ENCODE assay signal across 18 cellular contexts in genomic region chr5:122152266-122152900, GRCh38. TPM values are rescaled to one million over a fixed set of nuclear protein-coding genes. Genes with fewer than 3 reads are reported as not detected.
A peak's percentile ranks its signal among the peaks of the same experiment; 100 is the strongest.
DNase-seq lines count a peak whose midpoint lies in the region; ATAC-seq and TF ChIP-seq lines count a peak whose summit lies in the region.
"Had no signal": no experiment of that assay in that cellular context is flagged by ENCODE, and none has a peak within 500 bp of the region (broad histone marks: within the 10 kb centered on the region; RNA-seq: fewer than 3 reads in every experiment).

No MANE protein-coding gene starts in this region.

- no peak for TF ChIP-seq EP300 in transverse colon (IDR thresholded peaks at IDR 0.05; ENCODE audit: low read depth)

- H3K9me3 ChIP-seq in mucosa of rectum (ENCODE audit: control insufficient read depth in 2 of 2, low read length in 2 of 2) (no peaks in the 10 kb centered on the region), transverse colon (no peaks in the 10 kb centered on the region)
- H3K9me3 ChIP-seq: heart left ventricle had no signal

- peaks cover 82% of the 10 kb centered on the region for H3K4me1 Mint-ChIP-seq in HFFc6 (ENCODE audit: low read depth)
- H3K4me1 Mint-ChIP-seq: CD14-positive monocyte, memory B cell had no signal

- in situ Hi-C loops in astrocyte of the spinal cord (cut with HindIII; ENCODE audit: low sequenced_read_pairs) (no loop called here), transverse colon (cut with MboI; ENCODE audit: low pct_ligation_motif_present in 1 of 4, low pct_unique_long_range_greater_than_20kb in 1 of 4, low sequenced_read_pairs in 3 of 4) (loop anchor here in 1 of 4 donors (25.0 kb wide), 1 partner anchor 190 kb away; the partner anchor contains the start of gene SRFBP1)

- peaks cover 12% of the 10 kb centered on the region for H3K36me3 Mint-ChIP-seq in HFFc6 (ENCODE audit: low read depth)
- H3K36me3 Mint-ChIP-seq: activated naive CD4-positive, alpha-beta T cell treated with anti-CD3 and anti-CD28 coated beads, Interleukin-2, amount 50 U/mL, for 24 hours; CD14-positive monocyte; memory B cell had no signal

- H3K36me3 ChIP-seq in mucosa of rectum (ENCODE audit: control insufficient read depth in 2 of 2, insufficient read depth in 2 of 2, low read length in 2 of 2), result no peaks in the 10 kb centered on the region
- H3K36me3 ChIP-seq in transverse colon, result no peaks in the 10 kb centered on the region
- H3K36me3 ChIP-seq: heart left ventricle had no signal

- H3K27ac ChIP-seq in mucosa of rectum (ENCODE audit: low read depth in 2 of 2, low read length in 2 of 2) (peak overlapping the region; percentile 3 to 44), transverse colon (peak overlapping the region; percentile 39 to 54 (median 40))

- ATAC-seq in HG03439 (IDR thresholded peaks at IDR 0.05; ENCODE audit: unreplicated experiment) (no peak), GM18519 (IDR thresholded peaks at IDR 0.05; ENCODE audit: low FRiP score, unreplicated experiment) (no peak)
- ATAC-seq: heart left ventricle had no signal

- H3K27me3 Mint-ChIP-seq in HFFc6 (ENCODE audit: insufficient read depth), result no peaks in the 10 kb centered on the region
- H3K27me3 Mint-ChIP-seq: activated naive CD4-positive, alpha-beta T cell treated with anti-CD3 and anti-CD28 coated beads, Interleukin-2, amount 50 U/mL, for 24 hours; memory B cell had no signal

- H3K9ac ChIP-seq in mucosa of rectum (ENCODE audit: low read depth in 1 of 2, low read length in 2 of 2), result no peak overlapping the region

- H3K27me3 ChIP-seq in mucosa of rectum (ENCODE audit: control insufficient read depth in 2 of 2, insufficient read depth in 2 of 2, low read length in 2 of 2), result no peaks in the 10 kb centered on the region
- H3K27me3 ChIP-seq in transverse colon, result no peaks in the 10 kb centered on the region
- H3K27me3 ChIP-seq: heart left ventricle had no signal

- H3K4me3 ChIP-seq in astrocyte of the spinal cord (ENCODE audit: low read depth, low read length) (no peak overlapping the region), mucosa of rectum (ENCODE audit: low read length in 2 of 2) (no peak overlapping the region), transverse colon (no peak overlapping the region)
- H3K4me3 ChIP-seq: heart left ventricle had no signal

- H3K4me1 ChIP-seq in mucosa of rectum (ENCODE audit: control insufficient read depth in 2 of 2, insufficient read depth in 2 of 2, low read length in 2 of 2) (peaks cover 0 to 3% of the 10 kb centered on the region in 2 donors), transverse colon (peaks cover 0 to 22% (median 3%) of the 10 kb centered on the region in 4 donors)

- H3K9me3 Mint-ChIP-seq in HFFc6, result no peaks in the 10 kb centered on the region
- H3K9me3 Mint-ChIP-seq: activated naive CD4-positive, alpha-beta T cell treated with anti-CD3 and anti-CD28 coated beads, Interleukin-2, amount 50 U/mL, for 24 hours; CD14-positive monocyte; memory B cell had no signal

- intact Hi-C loops in transverse colon (cut with DNase I; ENCODE audit: low total_unique reads), result no loop called here

- 83 to 92% methylated on average over 2 to 10 of the region's 10 CpGs for WGBS in transverse colon (ENCODE audit: low coverage in 1 of 2), 2 donors

- peak overlapping the region; percentile 77 for H3K4me3 Mint-ChIP-seq in HFFc6
- H3K4me3 Mint-ChIP-seq: activated naive CD4-positive, alpha-beta T cell treated with anti-CD3 and anti-CD28 coated beads, Interleukin-2, amount 50 U/mL, for 24 hours; CD14-positive monocyte; memory B cell had no signal

- H3K27ac Mint-ChIP-seq in HFFc6, result peak overlapping the region; percentile 93
- H3K27ac Mint-ChIP-seq: activated naive CD4-positive, alpha-beta T cell treated with anti-CD3 and anti-CD28 coated beads, Interleukin-2, amount 50 U/mL, for 24 hours; memory B cell had no signal

- TF ChIP-seq CTCF in HFFc6 (IDR thresholded peaks at IDR 0.05), result no peak
- no peak for TF ChIP-seq CTCF in astrocyte of the spinal cord (IDR thresholded peaks at IDR 0.05; ENCODE audit: low read depth, low read length)
- no peak for TF ChIP-seq CTCF in transverse colon (IDR thresholded peaks at IDR 0.05)

- DNase-seq in HFFc6, result no peak
- peak; percentile 54 for DNase-seq in astrocyte of the spinal cord (ENCODE audit: low read depth, low spot score)
- DNase-seq in transverse colon, result no peak
- no peak for DNase-seq in activated CD4-positive, alpha-beta T cell treated with anti-CD3 and anti-CD28 coated beads for 4 hours
- DNase-seq: activated CD4-positive, alpha-beta T cell treated with anti-CD3 and anti-CD28 coated beads, Interleukin-2, amount 50 U/mL, for 4 hours; activated T-cell treated with anti-CD3 and anti-CD28 coated beads, Interleukin-2, amount 50 U/mL, for 1 hour; heart left ventricle; Karpas-422; NCI-H2171; occipital lobe; stimulated activated CD4-positive, alpha-beta T cell treated with anti-CD3 and anti-CD28 coated beads, Interleukin-4, amount 100 ng/mL, for 24 hours; substantia nigra had no signal

- TF ChIP-seq POLR2A in transverse colon (IDR thresholded peaks at IDR 0.05), result no peak

RNA-seq across cellular contexts. Expression of gene ZNF474, which starts 23.0 kb away (rescaled TPM):
- under 1 TPM in 5 of 6 experiments, not detected in 1; 0.10 to 0.28 (median 0.16) TPM for total RNA-seq in HFFc6 (2021; fragmentation: NEBNext Ultra II Directional; extraction: Animal tissue kit (Norgen Biotek cat#: 25700))
- not detected for total RNA-seq in transverse colon
